ENCODE assay signal across 8 cellular contexts in genomic region chr9:37904647-37905505, GRCh38. TPM values are rescaled to one million over a fixed set of nuclear protein-coding genes. Genes with fewer than 3 reads are reported as not detected.
DNase-seq lines count a peak whose midpoint lies in the region; ATAC-seq lines count a peak whose summit lies in the region.

No MANE protein-coding gene starts in this region.

- peak overlapping the region; percentile 83 for H3K27ac ChIP-seq in effector memory CD4-positive, alpha-beta T cell (ENCODE audit: insufficient read depth, low read length, poor library complexity, severe bottlenecking)

- H3K27me3 ChIP-seq in effector memory CD4-positive, alpha-beta T cell (replicated peaks; ENCODE audit: control insufficient read depth, insufficient read depth, low read length, poor library complexity, severe bottlenecking) = no peaks in the 10 kb centered on the region
- no peaks in the 10 kb centered on the region for H3K27me3 ChIP-seq in mononuclear cell (ENCODE audit: insufficient read depth, low read length)

- no peaks in the 10 kb centered on the region for H3K9me3 ChIP-seq in effector memory CD4-positive, alpha-beta T cell (ENCODE audit: control insufficient read depth, low read length)
- H3K9me3 ChIP-seq in mononuclear cell (ENCODE audit: low read depth, low read length) = no peaks in the 10 kb centered on the region

- H3K4me3 ChIP-seq in effector memory CD4-positive, alpha-beta T cell (ENCODE audit: insufficient read depth, low read depth, low read length, poor library complexity, severe bottlenecking) = peak overlapping the region; percentile 83
- H3K4me3 ChIP-seq in mononuclear cell (ENCODE audit: low read length) = peak overlapping the region; percentile 84

- DNase-seq in GM03348 (ENCODE audit: low spot score) (peak; percentile 49), NCI-H774 (lab: John Stamatoyannopoulos, UW) (peak; percentile 4), occipital lobe (lab: John Stamatoyannopoulos, UW) (no peak), NCI-H1048 (lab: John Stamatoyannopoulos, UW) (no peak)
- DNase-seq in effector memory CD4-positive, alpha-beta T cell = no peak

- peaks cover 5% of the 10 kb centered on the region for H3K36me3 ChIP-seq in effector memory CD4-positive, alpha-beta T cell (ENCODE audit: control insufficient read depth, insufficient read depth, low read length)

- ATAC-seq in GM18511 (IDR thresholded peaks at IDR 0.05; ENCODE audit: unreplicated experiment) (no peak), GM21723 (IDR thresholded peaks at IDR 0.05; ENCODE audit: unreplicated experiment) (no peak)

- H3K4me1 ChIP-seq in effector memory CD4-positive, alpha-beta T cell (ENCODE audit: control insufficient read depth, insufficient read depth, low read length, poor library complexity, severe bottlenecking) = peaks cover 14% of the 10 kb centered on the region
- peaks cover 38% of the 10 kb centered on the region for H3K4me1 ChIP-seq in mononuclear cell (ENCODE audit: insufficient read depth, low read length)

RNA-seq across cellular contexts. Expression of gene SLC25A51, which starts 0.9 kb away (rescaled TPM):
- total RNA-seq in mononuclear cell (24.8 TPM), occipital lobe (121 TPM)

Comparison
In these comparisons a context has a peak if more than half of its experiments do, and no peak if none do; other contexts are left out.
1. DNase-seq: peak in GM03348 (single experiment) and NCI-H774 (single experiment); none in effector memory CD4-positive, alpha-beta T cell (0 of 3), occipital lobe (single experiment) and NCI-H1048 (single experiment).